ENCODE assay signal across 23 cellular contexts in the genomic region with DNA sequence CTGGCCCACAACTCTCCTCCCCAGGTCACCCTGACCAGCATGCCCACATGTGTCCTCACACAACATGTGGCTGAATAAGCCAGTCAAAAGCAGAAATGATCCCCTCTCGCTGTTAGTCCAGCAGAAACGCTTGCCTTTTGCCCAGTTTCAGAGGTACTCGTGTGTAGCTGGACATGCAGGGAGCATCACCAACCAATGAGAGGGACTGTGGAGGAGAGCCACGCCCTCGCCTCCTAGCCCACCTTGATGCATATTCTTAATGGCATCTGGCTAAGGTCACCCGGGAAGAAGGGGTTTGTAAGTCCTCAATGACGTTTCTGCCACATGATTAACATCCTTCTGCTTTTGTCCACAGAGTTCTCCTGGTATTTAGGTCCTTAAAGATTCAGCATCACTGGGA.
"Had no signal": no experiment of that assay in that cellular context is flagged by ENCODE, and none has a peak within 500 bp of the region (broad histone marks: within the 10 kb centered on the region; RNA-seq: fewer than 3 reads in every experiment).

No MANE protein-coding gene starts in this region.

- H3K27ac ChIP-seq: foreskin keratinocyte, lower lobe of right lung, tibial nerve had no signal

- DNase-seq: activated B cell treated with CpG ODN at 0.5 μM for 24 hours; activated CD4-positive, alpha-beta T cell treated with anti-CD3 and anti-CD28 coated beads for 36 hours; activated CD4-positive, alpha-beta T cell treated with anti-CD3 and anti-CD28 coated beads, Interleukin-2, amount 50 U/mL, for 4 hours; activated CD8-positive, alpha-beta memory T cell treated with anti-CD3 and anti-CD28 coated beads for 24 hours; activated CD8-positive, alpha-beta memory T cell treated with anti-CD3 and anti-CD28 coated beads, Interleukin-2, amount 50 U/mL, for 48 hours; activated naive CD4-positive, alpha-beta T cell treated with Interleukin-2 at 50 U/mL for 16 hours; activated naive CD8-positive, alpha-beta T cell treated with anti-CD3 and anti-CD28 coated beads for 36 hours; activated T-cell treated with anti-CD3 and anti-CD28 coated beads, Interleukin-2, amount 50 U/mL, for 4 hours; cerebellar nuclear complex; cortex of kidney; endodermal cell; foreskin keratinocyte; hippocampal formation; lower lobe of right lung; mesendoderm; mucosa of descending colon; nephron progenitor cell; stimulated activated CD4-positive, alpha-beta T cell treated with anti-CD3 and anti-CD28 coated beads, Interleukin-4, amount 100 ng/mL, for 24 hours; stimulated activated naive CD4-positive, alpha-beta T cell treated with Interleukin-2 at 50 U/mL for 16 hours; substantia nigra; T1000 had no signal

- H3K9me3 ChIP-seq: lower lobe of right lung, mucosa of descending colon, tibial nerve had no signal

- H3K4me3 Mint-ChIP-seq: activated B cell treated with CpG ODN at 0.5 μM for 24 hours; activated CD4-positive, alpha-beta T cell treated with anti-CD3 and anti-CD28 coated beads for 36 hours; activated naive CD8-positive, alpha-beta T cell treated with anti-CD3 and anti-CD28 coated beads for 36 hours; activated T-cell treated with anti-CD3 and anti-CD28 coated beads, Interleukin-2, amount 50 U/mL, for 4 hours; endodermal cell; nephron progenitor cell had no signal

- H3K9me3 Mint-ChIP-seq: activated B cell treated with CpG ODN at 0.5 μM for 24 hours; activated naive CD8-positive, alpha-beta T cell treated with anti-CD3 and anti-CD28 coated beads for 36 hours; activated T-cell treated with anti-CD3 and anti-CD28 coated beads, Interleukin-2, amount 50 U/mL, for 4 hours; activated T-helper 2 cell treated with anti-CD3 and anti-CD28 coated beads, Interferon-gamma antibody, Interleukin-2, Interleukin-4, amounts not matched to agents 10 μg/mL and 5 μg/mL and 100 μg/mL, durations not matched to agents 14 hours and 24 hours and 36 hours; nephron progenitor cell had no signal

- H3K27ac Mint-ChIP-seq: activated B cell treated with CpG ODN at 0.5 μM for 24 hours; activated CD4-positive, alpha-beta T cell treated with anti-CD3 and anti-CD28 coated beads for 36 hours; activated naive CD8-positive, alpha-beta T cell treated with anti-CD3 and anti-CD28 coated beads for 36 hours; activated T-helper 2 cell treated with anti-CD3 and anti-CD28 coated beads, Interferon-gamma antibody, Interleukin-2, Interleukin-4, amounts not matched to agents 10 μg/mL and 5 μg/mL and 100 μg/mL, durations not matched to agents 14 hours and 24 hours and 36 hours; endodermal cell; nephron progenitor cell had no signal

- H3K27me3 ChIP-seq: foreskin keratinocyte, tibial nerve had no signal

- ATAC-seq: activated CD4-positive, alpha-beta T cell treated with anti-CD3 and anti-CD28 coated beads for 36 hours; activated T-cell treated with anti-CD3 and anti-CD28 coated beads, Interleukin-2, amount 50 U/mL, for 4 hours; foreskin keratinocyte; lower lobe of right lung; mucosa of descending colon had no signal

- H3K27me3 Mint-ChIP-seq: activated B cell treated with CpG ODN at 0.5 μM for 24 hours had no signal

- H3K4me3 ChIP-seq: lower lobe of right lung, mucosa of descending colon, tibial nerve had no signal
